8 cellular contexts compared by ENCODE assay signal in the genomic region with DNA sequence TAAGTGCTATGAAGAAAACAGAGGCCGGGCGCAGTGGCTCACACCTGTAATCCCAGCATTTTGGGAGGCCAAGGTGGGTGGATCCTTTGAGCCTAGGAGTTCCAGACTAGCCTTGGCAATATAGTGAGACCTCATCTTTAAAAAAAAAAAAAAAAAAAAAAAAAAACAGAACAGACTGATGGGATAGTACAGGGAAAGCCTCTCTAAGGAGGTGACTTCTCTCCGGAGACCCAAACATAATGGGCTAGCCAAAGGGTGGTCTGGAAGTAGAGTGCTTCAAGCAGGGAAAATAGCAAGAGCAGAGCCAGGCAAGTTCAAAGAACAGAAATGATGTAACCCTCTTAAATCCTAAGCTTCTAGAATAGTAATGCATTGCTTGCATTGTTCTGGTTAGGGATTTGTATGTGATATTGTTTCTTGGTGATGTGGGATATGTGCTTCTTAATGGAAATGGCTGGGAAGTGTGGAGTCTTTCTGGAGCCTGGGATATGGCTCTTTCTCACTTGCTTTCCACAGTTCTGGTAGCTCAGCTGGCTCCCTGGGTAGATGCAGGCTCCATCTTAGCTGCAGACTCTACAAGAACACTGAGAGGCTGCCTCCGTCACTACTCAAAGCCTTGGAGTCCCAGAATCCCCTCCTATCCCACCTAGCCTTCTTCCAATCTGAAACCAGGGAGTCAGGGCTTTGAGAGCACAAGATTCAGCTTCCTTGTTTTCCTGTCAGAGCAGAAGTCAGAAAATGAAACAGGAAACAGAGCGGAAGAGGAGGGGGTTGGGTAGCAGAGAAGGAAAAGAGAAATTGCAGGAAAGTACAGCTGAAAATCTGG.
DNase-seq lines count a peak whose midpoint lies in the region; ATAC-seq and TF ChIP-seq lines count a peak whose summit lies in the region.

No MANE protein-coding gene starts in this region.

- H3K4me1 ChIP-seq in KMS-11 (ENCODE audit: low read depth, poor library complexity, severe bottlenecking): peaks cover 66% of the 10 kb centered on the region

- ATAC-seq in activated naive CD8-positive, alpha-beta T cell treated with anti-CD3 and anti-CD28 coated beads, Interleukin-2, amount 50 U/mL, for 24 hours: no peak
- no peak for ATAC-seq in HG03135 (IDR thresholded peaks at IDR 0.05; ENCODE audit: unreplicated experiment)

- no peak overlapping the region for H3K4me3 ChIP-seq in KMS-11 (IDR thresholded peaks at IDR 0.05; ENCODE audit: insufficient read depth, low read depth, low read length)

- peaks cover 4% of the 10 kb centered on the region; the same call in 1 of the 2 replicates for H3K79me2 ChIP-seq in KMS-11 (ENCODE audit: insufficient read depth, low read depth)

- H3K27ac Mint-ChIP-seq in activated naive CD8-positive, alpha-beta T cell treated with anti-CD3 and anti-CD28 coated beads, Interleukin-2, amount 50 U/mL, for 24 hours: peak overlapping the region; percentile 94

- H3K4me3 Mint-ChIP-seq in activated naive CD8-positive, alpha-beta T cell treated with anti-CD3 and anti-CD28 coated beads, Interleukin-2, amount 50 U/mL, for 24 hours: peak overlapping the region; percentile 85

- no peak overlapping the region for H3K27ac ChIP-seq in KMS-11

- no peak overlapping the region for H2AFZ ChIP-seq in KMS-11 (ENCODE audit: low read depth)

- peak overlapping the region; percentile 98; the same call in 1 of the 2 replicates for H3K4me2 ChIP-seq in KMS-11

- H3K4me1 Mint-ChIP-seq in activated naive CD8-positive, alpha-beta T cell treated with anti-CD3 and anti-CD28 coated beads, Interleukin-2, amount 50 U/mL, for 24 hours: peaks cover 75% of the 10 kb centered on the region

- no peaks in the 10 kb centered on the region for H3K9me3 Mint-ChIP-seq in activated naive CD8-positive, alpha-beta T cell treated with anti-CD3 and anti-CD28 coated beads, Interleukin-2, amount 50 U/mL, for 24 hours

- DNase-seq in Ammon's horn (ENCODE audit: low spot score) (peak; percentile 50), kidney tubule cell (ENCODE audit: low spot score) (peak; percentile 20), superior temporal gyrus (ENCODE audit: extremely low spot score) (peak; percentile 58), LoVo (ENCODE audit: low spot score) (no peak)
- DNase-seq in activated naive CD8-positive, alpha-beta T cell treated with anti-CD3 and anti-CD28 coated beads, Interleukin-2, amount 50 U/mL, for 24 hours: no peak
- DNase-seq in activated CD8-positive, alpha-beta memory T cell treated with anti-CD3 and anti-CD28 coated beads, Interleukin-2, amount 50 U/mL, for 48 hours: no peak

- TF ChIP-seq CTCF in KMS-11 (conservative IDR thresholded peaks at IDR 0.05; ENCODE audit: low read depth, low read length): no peak

- H3K9ac ChIP-seq in KMS-11: no peak overlapping the region

- H3K27me3 ChIP-seq in KMS-11 (ENCODE audit: insufficient read depth, low read depth): peaks cover 10% of the 10 kb centered on the region

- H3K36me3 ChIP-seq in KMS-11 (ENCODE audit: insufficient read depth): no peaks in the 10 kb centered on the region

- H3K27me3 Mint-ChIP-seq in activated naive CD8-positive, alpha-beta T cell treated with anti-CD3 and anti-CD28 coated beads, Interleukin-2, amount 50 U/mL, for 24 hours: peaks cover 1% of the 10 kb centered on the region

- peaks cover 4% of the 10 kb centered on the region; the same call in 1 of the 2 replicates for H4K20me1 ChIP-seq in KMS-11 (ENCODE audit: insufficient read depth)

- H3K36me3 Mint-ChIP-seq in activated naive CD8-positive, alpha-beta T cell treated with anti-CD3 and anti-CD28 coated beads, Interleukin-2, amount 50 U/mL, for 24 hours (ENCODE audit: low read depth): peaks cover 18% of the 10 kb centered on the region

Comparison
In these comparisons a context has a peak if more than half of its experiments do, and no peak if none do; other contexts are left out.
1. DNase-seq: peak in Ammon's horn (single experiment), kidney tubule cell (single experiment) and superior temporal gyrus (single experiment); none in activated naive CD8-positive, alpha-beta T cell treated with anti-CD3 and anti-CD28 coated beads, Interleukin-2, amount 50 U/mL, for 24 hours (single experiment), activated CD8-positive, alpha-beta memory T cell treated with anti-CD3 and anti-CD28 coated beads, Interleukin-2, amount 50 U/mL, for 48 hours (single experiment) and LoVo (single experiment).